Comparison of ENCODE assay signal across 8 cellular contexts in the genomic region with DNA sequence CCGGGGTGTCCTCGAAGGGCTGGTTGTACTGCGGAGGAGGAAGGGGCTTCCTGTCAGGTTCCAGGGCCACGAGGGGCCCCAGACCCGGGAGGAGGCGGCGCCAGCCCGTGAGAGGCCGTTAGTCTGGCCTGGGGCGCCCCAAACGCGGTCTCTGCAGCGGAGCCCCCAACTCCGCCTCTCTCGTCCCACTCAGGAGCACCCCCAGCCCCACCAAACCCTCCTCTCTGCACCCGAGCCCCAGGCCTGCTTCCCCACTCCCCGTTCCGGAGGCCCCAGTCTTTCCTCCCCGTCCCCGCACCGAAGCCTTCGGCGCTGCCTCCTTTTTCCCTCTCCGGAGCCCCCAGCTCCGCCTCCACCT. TPM values are rescaled to one million over a fixed set of nuclear protein-coding genes. Genes with fewer than 3 reads are reported as not detected.
A peak's percentile ranks its signal among the peaks of the same experiment; 100 is the strongest.
DNase-seq lines count a peak whose midpoint lies in the region; ATAC-seq, FAIRE-seq and TF ChIP-seq lines count a peak whose summit lies in the region.

No MANE protein-coding gene starts in this region.

- H3K9me3 Mint-ChIP-seq in progenitor cell of endocrine pancreas (ENCODE audit: low read depth): no peaks in the 10 kb centered on the region

- H3K4me3 Mint-ChIP-seq in progenitor cell of endocrine pancreas (ENCODE audit: low read depth): peak overlapping the region; percentile 92

- H3K9me3 ChIP-seq in NT2/D1 (ENCODE audit: insufficient read depth, low read length): no peaks in the 10 kb centered on the region

- TF ChIP-seq POLR2A in GM18505 (IDR thresholded peaks at IDR 0.05; ENCODE audit: borderline replicate concordance, extremely low read depth, insufficient read depth, insufficient read length): no peak
- no peak for TF ChIP-seq POLR2A in erythroblast (IDR thresholded peaks at IDR 0.05; ENCODE audit: low read length)

- peak; percentile 5 for ATAC-seq in GM18505 (IDR thresholded peaks at IDR 0.05; ENCODE audit: unreplicated experiment)

- peak overlapping the region; percentile 96 for H3K9ac ChIP-seq in NT2/D1 (ENCODE audit: insufficient read length, low read depth)

- FAIRE-seq in RCC 7860 (lab: Jason Lieb, UNC): no peak

- DNase-seq in NT2/D1 (ENCODE audit: low read depth, low spot score) (no peak), erythroblast (lab: John Stamatoyannopoulos, UW) (peak; percentile 44 to 68), progenitor cell of endocrine pancreas (ENCODE audit: low spot score, unreplicated experiment) (no peak), anterior cingulate cortex (lab: John Stamatoyannopoulos, UW) (no peak), NCI-H146 (lab: John Stamatoyannopoulos, UW) (no peak), epidermal melanocyte (ENCODE audit: insufficient read length, low spot score) (no peak), RCC 7860 (ENCODE audit: low spot score) (no peak)

- H3K27ac Mint-ChIP-seq in progenitor cell of endocrine pancreas: peak overlapping the region; percentile 86

- H3K36me3 Mint-ChIP-seq in progenitor cell of endocrine pancreas (ENCODE audit: insufficient read depth): peaks cover 5% of the 10 kb centered on the region

- H3K4me1 Mint-ChIP-seq in progenitor cell of endocrine pancreas (ENCODE audit: low read depth): peaks cover 19% of the 10 kb centered on the region

- no peaks in the 10 kb centered on the region for H3K27me3 ChIP-seq in NT2/D1 (ENCODE audit: insufficient read depth, insufficient read length)

- H3K36me3 ChIP-seq in NT2/D1 (ENCODE audit: insufficient read depth, insufficient read length, low read length): peaks cover 49% of the 10 kb centered on the region

- no peaks in the 10 kb centered on the region for H3K4me1 ChIP-seq in NT2/D1 (ENCODE audit: insufficient read depth, insufficient read length)

- no peaks in the 10 kb centered on the region for H3K27me3 Mint-ChIP-seq in progenitor cell of endocrine pancreas

- H3K4me3 ChIP-seq in NT2/D1 (ENCODE audit: insufficient read length, low read depth): peak overlapping the region; percentile 93

- TF ChIP-seq CTCF in progenitor cell of endocrine pancreas (IDR thresholded peaks at IDR 0.05; ENCODE audit: unreplicated experiment): no peak

RNA-seq across cellular contexts. Expression of gene HJURP, which starts 0.5 kb away (rescaled TPM):
- total RNA-seq in progenitor cell of endocrine pancreas: 22.0 and 23.1 TPM in 2 replicates

Comparison
In these comparisons a context has a peak if more than half of its experiments do, and no peak if none do; other contexts are left out.
1. DNase-seq: peak in erythroblast (2 of 2); none in NT2/D1 (single experiment), progenitor cell of endocrine pancreas (single experiment), anterior cingulate cortex (0 of 58), NCI-H146 (single experiment), epidermal melanocyte (single experiment) and RCC 7860 (single experiment).